In the genomic region with DNA sequence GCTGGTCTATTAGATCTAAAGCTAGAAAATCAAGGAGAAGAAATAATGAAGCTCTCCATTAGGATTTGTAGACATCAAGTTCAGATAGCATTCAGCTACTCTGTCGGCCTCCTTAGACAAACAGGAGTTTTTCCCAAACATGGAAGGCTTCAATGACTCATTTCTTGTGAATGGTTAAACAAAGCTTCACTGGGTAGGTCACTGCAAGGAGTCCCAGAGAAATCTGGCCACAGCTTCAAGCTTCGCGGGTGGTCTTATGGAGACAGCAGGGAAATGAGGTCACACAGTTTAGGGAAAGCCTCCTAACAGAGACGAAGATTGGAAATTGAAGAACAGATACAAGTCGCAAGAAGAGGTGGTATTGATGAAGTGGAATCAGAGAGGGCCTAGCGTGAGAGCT, we compare ENCODE assay signal across 25 cellular contexts. TPM values are rescaled to one million over a fixed set of nuclear protein-coding genes. Genes with fewer than 3 reads are reported as not detected.
DNase-seq lines count a peak whose midpoint lies in the region; ATAC-seq, FAIRE-seq and TF ChIP-seq lines count a peak whose summit lies in the region.
"Had no signal": no experiment of that assay in that cellular context is flagged by ENCODE, and none has a peak within 500 bp of the region (broad histone marks: within the 10 kb centered on the region; RNA-seq: fewer than 3 reads in every experiment).

No MANE protein-coding gene starts in this region.

- 0 out of 2 replicates have a peak overlapping the region, but pooled peaks have one; percentile 39 for H2BK120ac ChIP-seq in IMR-90 (ENCODE audit: low read depth, low read length)

- CTCF ChIA-PET in A549 (lab: Yijun Ruan, JAX) = interaction anchor here (1.2 kb wide), 1 partner anchor 61 kb away, joined by 4 read pairs; no protein-coding TSS in a partner anchor
- CTCF ChIA-PET in IMR-90 (lab: Yijun Ruan, JAX) = interaction anchor here (0.6 kb wide), 1 partner anchor 48 kb away, joined by 3 read pairs; no protein-coding TSS in a partner anchor

- H3K27ac ChIP-seq in A549 (no peak overlapping the region), IMR-90 (ENCODE audit: insufficient read depth, low read length) (no peak overlapping the region)
- H3K27ac ChIP-seq: psoas muscle had no signal

- in situ Hi-C loops in IMR-90 (cut with MboI; ENCODE audit: low sequenced_read_pairs) = no loop called here

- H2AK9ac ChIP-seq in IMR-90 (replicated peaks; ENCODE audit: low read depth, low read length, poor library complexity) = no peak overlapping the region

- H3K9ac ChIP-seq in IMR-90 (ENCODE audit: low read depth, low read length) = no peak overlapping the region

- H3K4me2 ChIP-seq in A549 = peak overlapping the region; percentile 38
- peak overlapping the region; percentile 33; the same call in 1 of the 2 replicates for H3K4me2 ChIP-seq in IMR-90 (ENCODE audit: low read depth, low read length)

- no peaks in the 10 kb centered on the region for H3K9me1 ChIP-seq in IMR-90 (ENCODE audit: insufficient read depth, low read length)

- no peaks in the 10 kb centered on the region for H3K9me3 ChIP-seq in A549
- peaks cover 2% of the 10 kb centered on the region; the same call in 1 of the 2 replicates for H3K9me3 ChIP-seq in IMR-90 (ENCODE audit: control insufficient read depth, insufficient read depth, low read length)
- H3K9me3 ChIP-seq: psoas muscle had no signal

- H3K4me1 ChIP-seq in A549 = peaks cover 13% of the 10 kb centered on the region
- H3K4me1 ChIP-seq in IMR-90 (ENCODE audit: control insufficient read depth, insufficient read depth, low read length) = peaks cover 2% of the 10 kb centered on the region; the same call in 1 of the 2 replicates
- H3K4me1 ChIP-seq: psoas muscle had no signal

- no peak overlapping the region for H2AK5ac ChIP-seq in IMR-90 (ENCODE audit: low read depth, low read length)

- peak overlapping the region; percentile 34; the same call in 1 of the 2 replicates for H3K4ac ChIP-seq in IMR-90 (ENCODE audit: low read depth, low read length)

- intact Hi-C loops in IMR-90 (cut with micrococcal nuclease) = no loop called here

- BruUV-seq in IMR-90 (replicated peaks; lab: Mats Ljungman, UMichigan) = no TSS peak

- TF ChIP-seq EP300 in A549 (IDR thresholded peaks at IDR 0.05) = no peak

- peak in 1 of 2 experiments; percentile 57 for DNase-seq in A549 (ENCODE audit: low read depth in 1 of 2, low spot score in 1 of 2)
- peak; percentile 81 for DNase-seq in IMR-90
- peak; percentile 63 for DNase-seq in brain pericyte (ENCODE audit: low read depth, low spot score)
- peak; percentile 23 for DNase-seq in kidney epithelial cell (ENCODE audit: low read depth)
- no peak for DNase-seq in RCC 7860 (ENCODE audit: low spot score)
- DNase-seq in NOMO-1 (lab: John Stamatoyannopoulos, UW; ENCODE audit: unreplicated experiment in 2 of 2) = no peak
- DNase-seq: 8988T; activated CD4-positive, CD25-positive, alpha-beta regulatory T cell; activated CD8-positive, alpha-beta T cell treated with anti-CD3 and anti-CD28 coated beads, Interleukin-2, amount 10 ng/mL, durations not matched to agents 7 days and 5 days; activated T-cell treated with anti-CD3 and anti-CD28 coated beads, Interleukin-2, amount 50 U/mL, for 72 hours; DMS53; KBM-7; natural killer cell; NCI-H1048; NCI-H526 treated with DMSO at 0.1 percent for 48 hours; OCI-M1; psoas muscle had no signal

- H3K27me3 ChIP-seq in IMR-90 (ENCODE audit: control insufficient read depth, insufficient read depth, low read length) (no peaks in the 10 kb centered on the region), kidney epithelial cell (ENCODE audit: control insufficient read depth, insufficient read depth, low read length) (no peaks in the 10 kb centered on the region)

- POLR2A ChIA-PET in A549 (lab: Yijun Ruan, JAX) = interaction anchor here (1.3 kb wide), 1 partner anchor 84 kb away, joined by 3 read pairs; no protein-coding TSS in a partner anchor
- POLR2A ChIA-PET in IMR-90 (lab: Charles Lee; ENCODE audit: unreplicated experiment) = no interaction called here

- H4K5ac ChIP-seq in IMR-90 (ENCODE audit: low read depth, low read length) = no peak overlapping the region

- H4K8ac ChIP-seq in IMR-90 (ENCODE audit: low read depth in 2 of 2, low read length in 2 of 2) = no peak overlapping the region

- TF ChIP-seq RAD21 in A549 (conservative IDR thresholded peaks at IDR 0.05 in 1 of 2, IDR thresholded peaks at IDR 0.05 in 1 of 2) = no peak
- TF ChIP-seq RAD21 in IMR-90 (IDR thresholded peaks at IDR 0.05; ENCODE audit: low read length) = no peak

- no peak for TF ChIP-seq POLR2A in A549 (IDR thresholded peaks at IDR 0.05; ENCODE audit: low read length)
- no peak for TF ChIP-seq POLR2A in IMR-90 (IDR thresholded peaks at IDR 0.05; ENCODE audit: low read depth, low read length)

- no peaks in the 10 kb centered on the region for H4K20me1 ChIP-seq in IMR-90 (ENCODE audit: insufficient read depth, low read length)

- peak; percentile 59 to 80; a peak in 5 of 6 replicates for ATAC-seq in A549
- peak; percentile 86 for ATAC-seq in IMR-90 (ENCODE audit: low read depth)
- no peak for ATAC-seq in HG02610 (IDR thresholded peaks at IDR 0.05; ENCODE audit: unreplicated experiment)
- no peak for ATAC-seq in HG02938 (IDR thresholded peaks at IDR 0.05; ENCODE audit: unreplicated experiment)
- ATAC-seq: activated CD8-positive, alpha-beta T cell treated with anti-CD3 and anti-CD28 coated beads, Interleukin-2, amount 10 ng/mL, durations not matched to agents 7 days and 5 days; activated T-cell treated with anti-CD3 and anti-CD28 coated beads, Interleukin-2, amount 50 U/mL, for 72 hours; natural killer cell; psoas muscle; stimulated activated effector memory CD8-positive, alpha-beta T cell treated with anti-CD3 and anti-CD28 coated beads, Interleukin-12 subunit alpha, Interleukin-12 subunit beta, amount 100 ng/mL, for 72 hours had no signal

- H4K91ac ChIP-seq in IMR-90 (ENCODE audit: insufficient read depth, low read depth, low read length) = 0 out of 2 replicates have a peak overlapping the region, but pooled peaks have one; percentile 50

- dilution Hi-C loops in IMR-90 (cut with HindIII; ENCODE audit: low sequenced_read_pairs, unreplicated experiment) = no loop called here

- H2AFZ ChIP-seq in IMR-90 (replicated peaks; ENCODE audit: low read length, poor library complexity) = no peak overlapping the region

- no peak overlapping the region for H3K23ac ChIP-seq in IMR-90 (ENCODE audit: low read depth, low read length)

- peak overlapping the region; percentile 58; the same call in 1 of the 2 replicates for H2BK20ac ChIP-seq in IMR-90 (ENCODE audit: low read depth, low read length)

- no peak overlapping the region for H2BK15ac ChIP-seq in IMR-90 (ENCODE audit: low read depth, low read length)

- 53% methylated on average over 6 of the region's 6 CpGs for WGBS in A549 (ENCODE audit: missing lambda C conversion rate)
- WGBS in IMR-90 (ENCODE audit: extremely low coverage in 2 of 2, insufficient read length in 1 of 2), 2 experiments = 59% methylated on average over 4 of the region's 6 CpGs; no CpG with 5 or more reads in 1 of the 2 experiments

- H2BK5ac ChIP-seq in IMR-90 (ENCODE audit: low read depth, low read length, poor library complexity, severe bottlenecking) = no peak overlapping the region

- H3K36me3 ChIP-seq in IMR-90 (ENCODE audit: control insufficient read depth, insufficient read depth, low read length) (no peaks in the 10 kb centered on the region), kidney epithelial cell (ENCODE audit: control insufficient read depth, insufficient read depth, low read length) (no peaks in the 10 kb centered on the region)

- FAIRE-seq in A549 (lab: Jason Lieb, UNC) (no peak), RCC 7860 (lab: Jason Lieb, UNC) (no peak)
- FAIRE-seq: H54 had no signal

- H3K4me3 ChIP-seq in A549 (no peak overlapping the region), IMR-90 (ENCODE audit: insufficient read depth, low read depth, low read length) (no peak overlapping the region), kidney epithelial cell (ENCODE audit: low read depth, low read length) (no peak overlapping the region)
- H3K4me3 ChIP-seq: psoas muscle had no signal

- no peak overlapping the region for H3K56ac ChIP-seq in IMR-90 (ENCODE audit: extremely low read depth, insufficient read depth, low read length)

- TF ChIP-seq CTCF in A549 (IDR thresholded peaks at IDR 0.05) (no peak), IMR-90 (conservative IDR thresholded peaks at IDR 0.05; ENCODE audit: low read depth, low read length) (no peak), kidney epithelial cell (IDR thresholded peaks at IDR 0.05; ENCODE audit: insufficient read depth, low read length, poor library complexity, severe bottlenecking) (no peak)

- H3K14ac ChIP-seq in IMR-90 (replicated peaks; ENCODE audit: low read depth, low read length) = 0 out of 2 replicates have a peak overlapping the region, but pooled peaks have one; percentile 50

- H3K79me1 ChIP-seq in IMR-90 (ENCODE audit: low read depth in 1 of 2, low read length in 2 of 2) = no peaks in the 10 kb centered on the region

- H3K18ac ChIP-seq in IMR-90 (ENCODE audit: low read depth, low read length) = peak overlapping the region; percentile 66; the same call in 1 of the 2 replicates

TF ChIP-seq in A549, 52 proteins besides CTCF, POLR2A, EP300 and RAD21 (continues in another document):
- TF ChIP-seq NPAS2 (CRISPR knock-in tag; IDR thresholded peaks at IDR 0.05; ENCODE audit: borderline replicate concordance) = no peak

TF ChIP-seq in IMR-90, 13 proteins besides CTCF, POLR2A, EP300 and RAD21 (continues in another document):
- no peak for TF ChIP-seq MAZ (IDR thresholded peaks at IDR 0.05; ENCODE audit: borderline replicate concordance, low read depth, low read length)

RNA-seq across cellular contexts. Expression of a gene that starts 22.6 kb away (rescaled TPM):
- polyA plus RNA-seq in A549 (2011; rRNA removed) (not detected in 2 replicates), A549 (2017; fragmentation: RNase III; extraction: RNeasy Plus Mini Kit Qiagen cat#74134 plus additional on column Dnase treatment) (not detected in 3 replicates), IMR-90 (2012; rRNA removed) (not detected in 2 replicates)
- polyA plus RNA-seq in A549 (2012; cell fraction: cytosol; rRNA removed) = not detected in 2 replicates
- not detected in 2 replicates for polyA plus RNA-seq in A549 (2012; cell fraction: nucleus; rRNA removed)
- polyA minus RNA-seq in A549 (2011; rRNA and poly(A)+ RNA removed) = not detected in 2 replicates
- total RNA-seq in IMR-90 (2012; rRNA removed) (not detected in 2 replicates), kidney epithelial cell (not detected in 2 replicates)
- polyA plus RNA-seq in IMR-90 (2012; cell fraction: cytosol; rRNA removed) = not detected in 2 replicates
- not detected in 2 replicates for polyA plus RNA-seq in IMR-90 (2012; cell fraction: nucleus; rRNA removed; ENCODE audit: low replicate concordance)
- total RNA-seq: activated CD8-positive, alpha-beta T cell treated with anti-CD3 and anti-CD28 coated beads, Interleukin-2, amount 10 ng/mL, durations not matched to agents 7 days and 5 days; activated T-cell treated with anti-CD3 and anti-CD28 coated beads, Interleukin-2, amount 50 U/mL, for 72 hours; lung microvascular endothelial cell; natural killer cell; psoas muscle had no signal
- polyA plus RNA-seq: CD14-positive monocyte, esophagus, psoas muscle, thymus had no signal

RNA-seq across cellular contexts. Expression of a gene that starts 38.5 kb away (rescaled TPM):
- polyA plus RNA-seq in A549 (2011; rRNA removed) (0.04 TPM in 1 of 2 replicates, not detected in the other), A549 (2017; fragmentation: RNase III; extraction: RNeasy Plus Mini Kit Qiagen cat#74134 plus additional on column Dnase treatment) (not detected in 3 replicates), IMR-90 (2012; rRNA removed) (0.04 and 0.07 TPM in 2 replicates)
- polyA plus RNA-seq in A549 (2012; cell fraction: cytosol; rRNA removed) = not detected in 2 replicates
- not detected in 2 replicates for polyA plus RNA-seq in A549 (2012; cell fraction: nucleus; rRNA removed)
- polyA minus RNA-seq in A549 (2011; rRNA and poly(A)+ RNA removed) = not detected in 2 replicates
- total RNA-seq in IMR-90 (2012; rRNA removed) (under 0.01 TPM in 1 of 2 replicates, not detected in the other), kidney epithelial cell (0.08 TPM in 1 of 2 replicates, not detected in the other)
- 0.02 TPM in 1 of 2 replicates, not detected in the other for polyA plus RNA-seq in IMR-90 (2012; cell fraction: cytosol; rRNA removed)
- polyA plus RNA-seq in IMR-90 (2012; cell fraction: nucleus; rRNA removed; ENCODE audit: low replicate concordance) = not detected in 2 replicates
- total RNA-seq: activated CD8-positive, alpha-beta T cell treated with anti-CD3 and anti-CD28 coated beads, Interleukin-2, amount 10 ng/mL, durations not matched to agents 7 days and 5 days; activated T-cell treated with anti-CD3 and anti-CD28 coated beads, Interleukin-2, amount 50 U/mL, for 72 hours; lung microvascular endothelial cell; natural killer cell had no signal
- polyA plus RNA-seq: CD14-positive monocyte had no signal

Comparison
In these comparisons a context has a peak if more than half of its experiments do, and no peak if none do; other contexts are left out.
1. ATAC-seq: peak in A549 (2 of 2) and IMR-90 (single experiment); none in HG02610 (single experiment) and HG02938 (single experiment).
2. DNase-seq: peak in IMR-90 (single experiment), brain pericyte (single experiment) and kidney epithelial cell (single experiment); none in RCC 7860 (single experiment) and NOMO-1 (0 of 2).